8 cellular contexts compared by ENCODE assay signal in genomic region chr14:67618617-67619063, GRCh38. TPM values are rescaled to one million over a fixed set of nuclear protein-coding genes. Genes with fewer than 3 reads are reported as not detected.
DNase-seq lines count a peak whose midpoint lies in the region; ATAC-seq and TF ChIP-seq lines count a peak whose summit lies in the region.

No MANE protein-coding gene starts in this region.

- H3K4me1 ChIP-seq in HEK293 (ENCODE audit: control insufficient read depth, insufficient read depth, low read length) (peaks cover 13% of the 10 kb centered on the region), neutrophil (ENCODE audit: control insufficient read depth in 1 of 2, insufficient read depth in 1 of 2, low read depth in 1 of 2, low read length in 1 of 2) (peaks cover 8 to 10% of the 10 kb centered on the region in 2 experiments)

- no peak overlapping the region for H3K27ac Mint-ChIP-seq in activated CD4-positive, alpha-beta memory T cell treated with anti-CD3 and anti-CD28 coated beads, Interleukin-2, amount 10 ng/mL, durations not matched to agents 7 days and 5 days

- no peak for ATAC-seq in GM18502 (IDR thresholded peaks at IDR 0.05; ENCODE audit: poor library complexity, unreplicated experiment)
- no peak for ATAC-seq in GM21447 (IDR thresholded peaks at IDR 0.05; ENCODE audit: unreplicated experiment)

- H3K9me3 ChIP-seq in HEK293 (ENCODE audit: control insufficient read depth, insufficient read depth, low read depth, low read length), result no peaks in the 10 kb centered on the region
- no peaks in the 10 kb centered on the region for H3K9me3 ChIP-seq in neutrophil

- peak; percentile 86 for DNase-seq in DMS 273 (lab: John Stamatoyannopoulos, UW; ENCODE audit: unreplicated experiment)
- peak; percentile 47 to 74 for DNase-seq in NCI-H446 (lab: John Stamatoyannopoulos, UW)
- DNase-seq in activated CD4-positive, alpha-beta memory T cell treated with anti-CD3 and anti-CD28 coated beads, Interleukin-2, amount 10 ng/mL, durations not matched to agents 7 days and 5 days, result no peak
- DNase-seq in fibroblast of the aortic adventitia (ENCODE audit: low read depth), result peak; percentile 88

- TF ChIP-seq CTCF in HEK293 (tag by site-specific recombination; IDR thresholded peaks at IDR 0.05), result no peak
- peak; percentile 74 for TF ChIP-seq CTCF in fibroblast of the aortic adventitia (IDR thresholded peaks at IDR 0.05; ENCODE audit: insufficient read depth, low read length)
- TF ChIP-seq CTCF in neutrophil (IDR thresholded peaks at IDR 0.05), result peak; percentile 21

- H3K4me3 ChIP-seq in HEK293 (ENCODE audit: low read depth, low read length) (no peak overlapping the region), fibroblast of the aortic adventitia (ENCODE audit: low read depth, low read length) (no peak overlapping the region), neutrophil (ENCODE audit: low read depth in 1 of 2, low read length in 1 of 2) (no peak overlapping the region)

- no peaks in the 10 kb centered on the region for H3K36me3 Mint-ChIP-seq in activated CD4-positive, alpha-beta memory T cell treated with anti-CD3 and anti-CD28 coated beads, Interleukin-2, amount 10 ng/mL, durations not matched to agents 7 days and 5 days (ENCODE audit: low read depth)

- peak overlapping the region; percentile 22 for H3K4me3 Mint-ChIP-seq in activated CD4-positive, alpha-beta memory T cell treated with anti-CD3 and anti-CD28 coated beads, Interleukin-2, amount 10 ng/mL, durations not matched to agents 7 days and 5 days

- peaks cover 32% of the 10 kb centered on the region for H3K4me1 Mint-ChIP-seq in activated CD4-positive, alpha-beta memory T cell treated with anti-CD3 and anti-CD28 coated beads, Interleukin-2, amount 10 ng/mL, durations not matched to agents 7 days and 5 days

- H3K36me3 ChIP-seq in HEK293 (ENCODE audit: control insufficient read depth in 2 of 2, insufficient read depth in 1 of 2, low read length in 2 of 2), result no peaks in the 10 kb centered on the region
- no peaks in the 10 kb centered on the region for H3K36me3 ChIP-seq in neutrophil

- no peak overlapping the region for H3K27ac ChIP-seq in HEK293 (ENCODE audit: extremely low read depth, low read depth, low read length)
- no peak overlapping the region for H3K27ac ChIP-seq in neutrophil

- POLR2A ChIA-PET in HEK293 (lab: Yijun Ruan, JAX), result interaction anchor here (0.6 to 1.2 kb wide), 4 partner anchors 48 to 579 kb away, joined by 3 to 5 read pairs (median 4); partner anchors contain the start of gene RDH11
- POLR2A ChIA-PET in activated CD4-positive, alpha-beta memory T cell treated with anti-CD3 and anti-CD28 coated beads, Interleukin-2, amount 10 ng/mL, durations not matched to agents 7 days and 5 days (lab: Charles Lee), result interaction anchor here (0.8 to 3.0 kb wide), 4 partner anchors 19 to 85 kb away, joined by 5 to 17 read pairs (median 6); partner anchors contain the start of genes PIGH and RDH11

- H3K27me3 Mint-ChIP-seq in activated CD4-positive, alpha-beta memory T cell treated with anti-CD3 and anti-CD28 coated beads, Interleukin-2, amount 10 ng/mL, durations not matched to agents 7 days and 5 days, result peaks cover 20% of the 10 kb centered on the region

- H3K9me3 Mint-ChIP-seq in activated CD4-positive, alpha-beta memory T cell treated with anti-CD3 and anti-CD28 coated beads, Interleukin-2, amount 10 ng/mL, durations not matched to agents 7 days and 5 days, result no peaks in the 10 kb centered on the region

- peaks cover 43% of the 10 kb centered on the region for H3K27me3 ChIP-seq in neutrophil

- CTCF ChIA-PET in HEK293 (lab: Yijun Ruan, JAX), result interaction anchor here (0.6 to 3.9 kb wide), 24 partner anchors 9 to 881 kb away, joined by 3 to 47 read pairs (median 3); partner anchors contain the start of genes ATP6V1D and EIF2S1
- CTCF ChIA-PET in activated CD4-positive, alpha-beta memory T cell treated with anti-CD3 and anti-CD28 coated beads, Interleukin-2, amount 10 ng/mL, durations not matched to agents 7 days and 5 days (lab: Charles Lee), result interaction anchor here (0.7 to 4.5 kb wide), 30 partner anchors 9 to 259 kb away, joined by 3 to 88 read pairs (median 5); partner anchors contain the start of genes ATP6V1D, EIF2S1, PIGH and RDH11

TF ChIP-seq in HEK293, 187 proteins besides CTCF, POLR2A, EP300 and RAD21:
- TF ChIP-seq KLF16 (tag by site-specific recombination; IDR thresholded peaks at IDR 0.05) (no peak), ZFP69B (tag by site-specific recombination; IDR thresholded peaks at IDR 0.05) (no peak), ZSCAN30 (tag by site-specific recombination; IDR thresholded peaks at IDR 0.05) (peak; percentile 30; the same call in 1 of the 2 replicates), ZBTB17 (tag by site-specific recombination; IDR thresholded peaks at IDR 0.05) (no peak), HOXD13 (CRISPR knock-in tag; IDR thresholded peaks at IDR 0.05; ENCODE audit: borderline replicate concordance) (no peak), REPIN1 (tag by site-specific recombination; IDR thresholded peaks at IDR 0.05; ENCODE audit: low read depth) (no peak), GLIS2 (tag by site-specific recombination; IDR thresholded peaks at IDR 0.05) (no peak), EGR2 (tag by site-specific recombination; IDR thresholded peaks at IDR 0.05; ENCODE audit: low read depth) (no peak), ZNF776 (tag by site-specific recombination; IDR thresholded peaks at IDR 0.05; ENCODE audit: borderline replicate concordance) (no peak), ZIC2 (tag by site-specific recombination; IDR thresholded peaks at IDR 0.05) (no peak), ZNF138 (tag by site-specific recombination; IDR thresholded peaks at IDR 0.05; ENCODE audit: borderline replicate concordance) (no peak), ZNF654 (tag by site-specific recombination; IDR thresholded peaks at IDR 0.05; ENCODE audit: low read depth) (peak; percentile 71), ZBTB49 (tag by site-specific recombination; IDR thresholded peaks at IDR 0.05; ENCODE audit: low read depth) (no peak), KLF10 (tag by site-specific recombination; IDR thresholded peaks at IDR 0.05) (peak; percentile 65; the same call in 1 of the 2 replicates), ZNF354C (tag by site-specific recombination; IDR thresholded peaks at IDR 0.05; ENCODE audit: borderline replicate concordance, low read depth) (no peak)
- TF ChIP-seq, protein P1, sequence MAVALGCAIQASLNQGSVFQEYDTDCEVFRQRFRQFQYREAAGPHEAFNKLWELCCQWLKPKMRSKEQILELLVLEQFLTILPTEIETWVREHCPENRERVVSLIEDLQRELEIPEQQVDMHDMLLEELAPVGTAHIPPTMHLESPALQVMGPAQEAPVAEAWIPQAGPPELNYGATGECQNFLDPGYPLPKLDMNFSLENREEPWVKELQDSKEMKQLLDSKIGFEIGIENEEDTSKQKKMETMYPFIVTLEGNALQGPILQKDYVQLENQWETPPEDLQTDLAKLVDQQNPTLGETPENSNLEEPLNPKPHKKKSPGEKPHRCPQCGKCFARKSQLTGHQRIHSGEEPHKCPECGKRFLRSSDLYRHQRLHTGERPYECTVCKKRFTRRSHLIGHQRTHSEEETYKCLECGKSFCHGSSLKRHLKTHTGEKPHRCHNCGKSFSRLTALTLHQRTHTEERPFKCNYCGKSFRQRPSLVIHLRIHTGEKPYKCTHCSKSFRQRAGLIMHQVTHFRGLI (tag by site-specific recombination; IDR thresholded peaks at IDR 0.05), result no peak
- TF ChIP-seq, protein P2, sequence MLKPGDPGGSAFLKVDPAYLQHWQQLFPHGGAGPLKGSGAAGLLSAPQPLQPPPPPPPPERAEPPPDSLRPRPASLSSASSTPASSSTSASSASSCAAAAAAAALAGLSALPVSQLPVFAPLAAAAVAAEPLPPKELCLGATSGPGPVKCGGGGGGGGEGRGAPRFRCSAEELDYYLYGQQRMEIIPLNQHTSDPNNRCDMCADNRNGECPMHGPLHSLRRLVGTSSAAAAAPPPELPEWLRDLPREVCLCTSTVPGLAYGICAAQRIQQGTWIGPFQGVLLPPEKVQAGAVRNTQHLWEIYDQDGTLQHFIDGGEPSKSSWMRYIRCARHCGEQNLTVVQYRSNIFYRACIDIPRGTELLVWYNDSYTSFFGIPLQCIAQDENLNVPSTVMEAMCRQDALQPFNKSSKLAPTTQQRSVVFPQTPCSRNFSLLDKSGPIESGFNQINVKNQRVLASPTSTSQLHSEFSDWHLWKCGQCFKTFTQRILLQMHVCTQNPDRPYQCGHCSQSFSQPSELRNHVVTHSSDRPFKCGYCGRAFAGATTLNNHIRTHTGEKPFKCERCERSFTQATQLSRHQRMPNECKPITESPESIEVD (tag by site-specific recombination; IDR thresholded peaks at IDR 0.05), result peak; percentile 84

RNA-seq across cellular contexts. Expression of gene ARG2, which starts 1.1 kb away (rescaled TPM):
- 1 to 10 TPM; 6.8 to 7.7 TPM for total RNA-seq in activated CD4-positive, alpha-beta memory T cell treated with anti-CD3 and anti-CD28 coated beads, Interleukin-2, amount 10 ng/mL, durations not matched to agents 7 days and 5 days
- total RNA-seq in fibroblast of the aortic adventitia (ENCODE audit: low replicate concordance), result 0.74 and 7.0 TPM in 2 replicates

RNA-seq across cellular contexts. Expression of gene PIGH, which starts 18.6 kb away (rescaled TPM):
- total RNA-seq in activated CD4-positive, alpha-beta memory T cell treated with anti-CD3 and anti-CD28 coated beads, Interleukin-2, amount 10 ng/mL, durations not matched to agents 7 days and 5 days, result 10 to 100 TPM; 15.7 to 16.4 TPM
- 8.0 and 16.8 TPM in 2 replicates for total RNA-seq in fibroblast of the aortic adventitia (ENCODE audit: low replicate concordance)

RNA-seq across cellular contexts. Expression of gene VTI1B, which starts 55.8 kb away (rescaled TPM):
- total RNA-seq in activated CD4-positive, alpha-beta memory T cell treated with anti-CD3 and anti-CD28 coated beads, Interleukin-2, amount 10 ng/mL, durations not matched to agents 7 days and 5 days, result 10 to 100 TPM; 73.3 to 77.3 TPM
- 48.5 and 69.0 TPM in 2 replicates for total RNA-seq in fibroblast of the aortic adventitia (ENCODE audit: low replicate concordance)
